Comparison of ENCODE assay signal across 16 cellular contexts in the genomic region with DNA sequence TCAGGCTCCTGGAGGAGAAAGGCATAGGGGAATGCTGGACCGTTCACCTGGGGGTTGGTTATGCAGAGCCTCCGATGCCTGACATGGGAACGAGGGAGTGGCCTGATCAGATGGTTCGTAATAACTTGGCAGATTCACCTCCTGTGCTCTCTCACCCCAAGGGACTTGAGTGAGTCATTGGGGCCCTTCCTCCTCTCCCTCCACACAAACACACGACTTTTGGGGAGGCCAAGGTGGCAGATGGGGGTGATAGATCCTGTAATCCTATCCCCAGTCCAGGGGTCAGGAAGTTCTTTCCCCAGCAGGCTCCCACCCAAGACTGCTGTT. TPM values are rescaled to one million over a fixed set of nuclear protein-coding genes. Genes with fewer than 3 reads are reported as not detected.
DNase-seq lines count a peak whose midpoint lies in the region; ATAC-seq and TF ChIP-seq lines count a peak whose summit lies in the region.
"Had no signal": no experiment of that assay in that cellular context is flagged by ENCODE, and none has a peak within 500 bp of the region (broad histone marks: within the 10 kb centered on the region; RNA-seq: fewer than 3 reads in every experiment).

No MANE protein-coding gene starts in this region.

- H3K27me3 Mint-ChIP-seq in nephron progenitor cell (ENCODE audit: low read depth, poor library complexity), result peaks cover 7% of the 10 kb centered on the region
- H3K27me3 Mint-ChIP-seq in effector memory CD8-positive, alpha-beta T cell, result no peaks in the 10 kb centered on the region
- H3K27me3 Mint-ChIP-seq: T-cell had no signal

- DNase-seq in A673 (ENCODE audit: low spot score) (no peak), SW480 (ENCODE audit: low spot score) (peak; percentile 45), fibroblast of peridontal ligament (ENCODE audit: extremely low read depth) (peak; percentile 31), nephron progenitor cell (no peak), amygdala (lab: John Stamatoyannopoulos, UW) (no peak)
- no peak for DNase-seq in effector memory CD8-positive, alpha-beta T cell
- DNase-seq: activated CD4-positive, alpha-beta T cell treated with anti-CD3 and anti-CD28 coated beads, Interleukin-2, amount 50 U/mL, for 4 hours; activated effector memory CD4-positive, alpha-beta T cell treated with Interleukin-2 at 50 U/mL for 16 hours; GOT3; left colon; NCI-H2107; PC-3; T-cell; transverse colon had no signal

- peaks cover 25% of the 10 kb centered on the region for H3K4me1 ChIP-seq in A673 (ENCODE audit: insufficient read depth, low read length, poor library complexity, severe bottlenecking)
- no peaks in the 10 kb centered on the region for H3K4me1 ChIP-seq in HEK293 (ENCODE audit: control insufficient read depth, insufficient read depth, low read length)

- H3K36me3 ChIP-seq in A673 (ENCODE audit: insufficient read depth, low read length, poor library complexity, severe bottlenecking), result no peaks in the 10 kb centered on the region
- no peaks in the 10 kb centered on the region for H3K36me3 ChIP-seq in HEK293 (ENCODE audit: control insufficient read depth in 2 of 2, insufficient read depth in 1 of 2, low read length in 2 of 2)
- H3K36me3 ChIP-seq: transverse colon had no signal

- H3K27me3 ChIP-seq in A673 (replicated peaks; ENCODE audit: insufficient read depth, low read depth, low read length, poor library complexity), result no peaks in the 10 kb centered on the region
- H3K27me3 ChIP-seq: transverse colon had no signal

- intact Hi-C loops in A673 (cut with micrococcal nuclease; ENCODE audit: unreplicated experiment), result no loop called here

- H3K27ac Mint-ChIP-seq in nephron progenitor cell, result no peak overlapping the region
- peak overlapping the region in 1 of 2 donors; percentile 3 for H3K27ac Mint-ChIP-seq in effector memory CD8-positive, alpha-beta T cell
- H3K27ac Mint-ChIP-seq: T-cell had no signal

- TF ChIP-seq CTCF in A673 (conservative IDR thresholded peaks at IDR 0.05; ENCODE audit: low read depth, low read length) (no peak), HEK293 (tag by site-specific recombination; IDR thresholded peaks at IDR 0.05) (no peak), nephron progenitor cell (IDR thresholded peaks at IDR 0.05) (no peak)

- H3K9me3 ChIP-seq in A673 (ENCODE audit: low read depth, low read length, poor library complexity, severe bottlenecking), result no peaks in the 10 kb centered on the region
- no peaks in the 10 kb centered on the region for H3K9me3 ChIP-seq in HEK293 (ENCODE audit: control insufficient read depth, insufficient read depth, low read depth, low read length)
- H3K9me3 ChIP-seq: transverse colon had no signal

- ATAC-seq in effector memory CD8-positive, alpha-beta T cell (replicated peaks), result no peak
- no peak for ATAC-seq in HG02938 (IDR thresholded peaks at IDR 0.05; ENCODE audit: unreplicated experiment)
- ATAC-seq: left colon, PC-3, T-cell had no signal

- no TSS peak for BruUV-seq in A673 (replicated peaks; lab: Mats Ljungman, UMichigan)

- peaks cover 14% of the 10 kb centered on the region for H3K4me1 Mint-ChIP-seq in nephron progenitor cell
- peaks cover 19 to 20% of the 10 kb centered on the region in 2 donors for H3K4me1 Mint-ChIP-seq in effector memory CD8-positive, alpha-beta T cell (ENCODE audit: low read depth in 2 of 2)

- POLR2A ChIA-PET in A673 (lab: Charles Lee; ENCODE audit: low non-redundant PET), result no interaction called here
- POLR2A ChIA-PET in HEK293 (lab: Yijun Ruan, JAX), result no interaction called here

- H3K27ac ChIP-seq in A673 (ENCODE audit: low read depth, low read length, poor library complexity, severe bottlenecking) (peak overlapping the region; percentile 13), HEK293 (ENCODE audit: extremely low read depth, low read depth, low read length) (no peak overlapping the region)
- H3K27ac ChIP-seq: transverse colon had no signal

- H3K36me3 Mint-ChIP-seq in nephron progenitor cell (ENCODE audit: low read depth), result no peaks in the 10 kb centered on the region
- no peaks in the 10 kb centered on the region for H3K36me3 Mint-ChIP-seq in effector memory CD8-positive, alpha-beta T cell (ENCODE audit: insufficient read depth)
- H3K36me3 Mint-ChIP-seq: T-cell had no signal

- H3K4me3 ChIP-seq in A673 (ENCODE audit: low read depth, low read length, poor library complexity, severe bottlenecking) (no peak overlapping the region), HEK293 (ENCODE audit: low read depth, low read length) (no peak overlapping the region)
- H3K4me3 ChIP-seq: transverse colon had no signal

- CTCF ChIA-PET in A673 (lab: Charles Lee) (no interaction called here), HEK293 (lab: Yijun Ruan, JAX) (no interaction called here)

- H3K4me3 Mint-ChIP-seq in nephron progenitor cell, result no peak overlapping the region
- no peak overlapping the region for H3K4me3 Mint-ChIP-seq in effector memory CD8-positive, alpha-beta T cell
- H3K4me3 Mint-ChIP-seq: T-cell had no signal

- H3K9me3 Mint-ChIP-seq in nephron progenitor cell, result no peaks in the 10 kb centered on the region
- no peaks in the 10 kb centered on the region for H3K9me3 Mint-ChIP-seq in effector memory CD8-positive, alpha-beta T cell
- H3K9me3 Mint-ChIP-seq: T-cell had no signal

TF ChIP-seq in HEK293, 187 proteins besides CTCF, POLR2A, EP300 and RAD21:
- no peak for TF ChIP-seq ZNF785 (tag by site-specific recombination; IDR thresholded peaks at IDR 0.05)
- TF ChIP-seq, protein P1, sequence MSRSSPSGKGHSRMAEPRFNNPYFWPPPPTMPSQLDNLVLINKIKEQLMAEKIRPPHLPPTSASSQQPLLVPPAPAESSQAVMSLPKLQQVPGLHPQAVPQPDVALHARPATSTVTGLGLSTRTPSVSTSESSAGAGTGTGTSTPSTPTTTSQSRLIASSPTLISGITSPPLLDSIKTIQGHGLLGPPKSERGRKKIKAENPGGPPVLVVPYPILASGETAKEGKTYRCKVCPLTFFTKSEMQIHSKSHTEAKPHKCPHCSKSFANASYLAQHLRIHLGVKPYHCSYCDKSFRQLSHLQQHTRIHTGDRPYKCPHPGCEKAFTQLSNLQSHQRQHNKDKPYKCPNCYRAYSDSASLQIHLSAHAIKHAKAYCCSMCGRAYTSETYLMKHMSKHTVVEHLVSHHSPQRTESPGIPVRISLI (tag by site-specific recombination; IDR thresholded peaks at IDR 0.05), result no peak
- no peak for TF ChIP-seq ZNF391 (tag by site-specific recombination; IDR thresholded peaks at IDR 0.05; ENCODE audit: borderline replicate concordance, low read depth)
- TF ChIP-seq EGR2 (tag by site-specific recombination; IDR thresholded peaks at IDR 0.05; ENCODE audit: low read depth), result no peak
- no peak for TF ChIP-seq ZNF501 (tag by site-specific recombination; IDR thresholded peaks at IDR 0.05)
- TF ChIP-seq BCL11B (tag by site-specific recombination; IDR thresholded peaks at IDR 0.05; ENCODE audit: low read depth), result no peak
- no peak for TF ChIP-seq YY1 (tag by site-specific recombination; IDR thresholded peaks at IDR 0.05)
- TF ChIP-seq ZBTB7A (tag by site-specific recombination; IDR thresholded peaks at IDR 0.05; ENCODE audit: low read depth), result no peak
- no peak for TF ChIP-seq ZNF660 (tag by site-specific recombination; IDR thresholded peaks at IDR 0.05)
- TF ChIP-seq SP7 (tag by site-specific recombination; IDR thresholded peaks at IDR 0.05), result 0 out of 2 replicates have a peak, but pooled peaks have one; percentile 10
- no peak for TF ChIP-seq TCF7L2 (IDR thresholded peaks at IDR 0.05; ENCODE audit: borderline replicate concordance, low read depth, low read length)
- no peak for TF ChIP-seq ZNF76 (tag by site-specific recombination; IDR thresholded peaks at IDR 0.05; ENCODE audit: borderline replicate concordance, low read depth)
- peak; percentile 77 for TF ChIP-seq GLIS1 (tag by site-specific recombination; IDR thresholded peaks at IDR 0.05)
TF ChIP-seq in HEK293: peak in this region for 2.

RNA-seq across cellular contexts. Expression of gene ARFGEF2, which starts 45.6 kb away (rescaled TPM):
- 23.5 and 26.1 TPM in 2 replicates for total RNA-seq in A673 (2021)

RNA-seq across cellular contexts. Expression of gene PREX1, which starts 48.1 kb away (rescaled TPM):
- 145 and 174 TPM in 2 replicates for total RNA-seq in A673 (2021)

Comparison
In these comparisons a context has a peak if more than half of its experiments do, and no peak if none do; other contexts are left out.
1. DNase-seq: peak in SW480 (single experiment) and fibroblast of peridontal ligament (single experiment); none in A673 (single experiment), nephron progenitor cell (single experiment), effector memory CD8-positive, alpha-beta T cell (0 of 3) and amygdala (0 of 56).